ENCODE assay signal across 12 cellular contexts in the genomic region with DNA sequence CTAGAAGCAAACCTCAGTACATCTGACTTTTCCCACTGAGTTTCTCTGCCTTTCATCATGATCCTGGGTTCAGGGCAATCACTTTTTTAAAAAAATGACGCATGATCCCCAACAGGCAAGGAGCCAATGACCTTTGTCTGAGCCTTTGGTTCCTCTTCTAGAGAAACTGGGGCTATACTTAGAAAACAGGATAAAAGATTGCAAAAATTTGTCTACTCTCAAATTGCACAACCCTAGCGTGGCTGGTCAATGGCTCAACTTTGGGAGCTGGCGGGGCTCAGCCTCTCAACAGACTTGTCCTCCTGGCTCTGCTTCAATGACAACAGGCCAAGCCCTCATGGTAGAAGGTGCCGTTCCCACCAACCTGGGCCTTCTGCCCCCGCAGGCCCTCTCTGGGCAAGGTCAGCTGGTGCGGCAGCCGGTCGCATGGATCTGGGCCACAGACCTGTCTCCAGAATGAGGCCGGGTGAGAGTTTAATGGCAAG. TPM values are rescaled to one million over a fixed set of nuclear protein-coding genes. Genes with fewer than 3 reads are reported as not detected.
DNase-seq lines count a peak whose midpoint lies in the region; TF ChIP-seq lines count a peak whose summit lies in the region.
"Had no signal": no experiment of that assay in that cellular context is flagged by ENCODE, and none has a peak within 500 bp of the region (broad histone marks: within the 10 kb centered on the region; RNA-seq: fewer than 3 reads in every experiment).

No MANE protein-coding gene starts in this region.

- TF ChIP-seq CTCF in uterus (IDR thresholded peaks at IDR 0.05), result no peak
- TF ChIP-seq CTCF in A673 (conservative IDR thresholded peaks at IDR 0.05; ENCODE audit: low read depth, low read length), result no peak

- H3K4me1 ChIP-seq in uterus (no peaks in the 10 kb centered on the region), A673 (ENCODE audit: insufficient read depth, low read length, poor library complexity, severe bottlenecking) (peaks cover 33% of the 10 kb centered on the region)

- POLR2A ChIA-PET in A673 (lab: Charles Lee; ENCODE audit: low non-redundant PET), result no interaction called here

- TF ChIP-seq POLR2A in uterus (IDR thresholded peaks at IDR 0.05), result no peak

- CTCF ChIA-PET in A673 (lab: Charles Lee), result no interaction called here

- H3K36me3 ChIP-seq in uterus (no peaks in the 10 kb centered on the region), A673 (ENCODE audit: insufficient read depth, low read length, poor library complexity, severe bottlenecking) (no peaks in the 10 kb centered on the region)
- H3K36me3 ChIP-seq: cardiac muscle cell, thoracic aorta had no signal

- H3K27me3 ChIP-seq in uterus, result no peaks in the 10 kb centered on the region
- H3K27me3 ChIP-seq in A673 (replicated peaks; ENCODE audit: insufficient read depth, low read depth, low read length, poor library complexity), result no peaks in the 10 kb centered on the region
- H3K27me3 ChIP-seq: cardiac muscle cell had no signal

- H3K4me3 ChIP-seq in uterus (no peak overlapping the region), A673 (ENCODE audit: low read depth, low read length, poor library complexity, severe bottlenecking) (no peak overlapping the region)
- H3K4me3 ChIP-seq: cardiac muscle cell, thoracic aorta had no signal

- intact Hi-C loops in uterus (cut with DNase I; ENCODE audit: low total_unique reads) (no loop called here), A673 (cut with micrococcal nuclease; ENCODE audit: unreplicated experiment) (no loop called here)

- H3K27ac ChIP-seq in uterus (peak overlapping the region in 1 of 2 donors; percentile 30), A673 (ENCODE audit: low read depth, low read length, poor library complexity, severe bottlenecking) (no peak overlapping the region)
- H3K27ac ChIP-seq: 22Rv1, cardiac muscle cell had no signal

- no peaks in the 10 kb centered on the region for H3K9me3 ChIP-seq in uterus
- no peaks in the 10 kb centered on the region for H3K9me3 ChIP-seq in A673 (ENCODE audit: low read depth, low read length, poor library complexity, severe bottlenecking)
- H3K9me3 ChIP-seq: thoracic aorta had no signal

- no TSS peak for BruUV-seq in A673 (replicated peaks; lab: Mats Ljungman, UMichigan)

- peak; percentile 80 for DNase-seq in NK-92 treated with Interleukin-12 subunit alpha and Interleukin-12 subunit beta, amount 100 ng/mL, for 24 hours (lab: John Stamatoyannopoulos, UW)
- no peak for DNase-seq in NK-92 (lab: John Stamatoyannopoulos, UW; ENCODE audit: unreplicated experiment)
- DNase-seq in fibroblast of gingiva (ENCODE audit: low read depth), result peak; percentile 48
- peak; percentile 89 for DNase-seq in mesenteric fat pad (ENCODE audit: low spot score)
- DNase-seq in uterus, result peak; percentile 47 to 54
- DNase-seq in HuH-7 (ENCODE audit: low spot score), result no peak
- DNase-seq in DMS153 (lab: John Stamatoyannopoulos, UW), result no peak
- no peak for DNase-seq in A673 (ENCODE audit: low spot score)
- DNase-seq: activated CD8-positive, alpha-beta T cell treated with anti-CD3 and anti-CD28 coated beads, Interleukin-2, amount 10 ng/mL, durations not matched to agents 7 days and 5 days had no signal

RNA-seq across cellular contexts. Expression of a gene that starts 48.7 kb away (rescaled TPM):
- total RNA-seq in mesenteric fat pad (not detected), uterus (not detected), A673 (2021) (not detected in 2 replicates)
- total RNA-seq: activated CD8-positive, alpha-beta T cell treated with anti-CD3 and anti-CD28 coated beads, Interleukin-2, amount 10 ng/mL, durations not matched to agents 7 days and 5 days; thoracic aorta had no signal

RNA-seq across cellular contexts. Expression of a gene that starts 50.0 kb away (rescaled TPM):
- total RNA-seq in mesenteric fat pad (100 TPM), uterus (10 to 100 TPM; 11.5 to 34.6 (median 20.2) TPM), A673 (2021) (81.0 and 81.2 TPM in 2 replicates)
- total RNA-seq: activated CD8-positive, alpha-beta T cell treated with anti-CD3 and anti-CD28 coated beads, Interleukin-2, amount 10 ng/mL, durations not matched to agents 7 days and 5 days had no signal

Comparison
In these comparisons a context has a peak if more than half of its experiments do, and no peak if none do; other contexts are left out.
1. DNase-seq: peak in NK-92 treated with Interleukin-12 subunit alpha and Interleukin-12 subunit beta, amount 100 ng/mL, for 24 hours (single experiment), fibroblast of gingiva (single experiment), mesenteric fat pad (single experiment) and uterus (2 of 2); none in NK-92 (single experiment), HuH-7 (single experiment), DMS153 (single experiment) and A673 (single experiment).